In the genomic region with DNA sequence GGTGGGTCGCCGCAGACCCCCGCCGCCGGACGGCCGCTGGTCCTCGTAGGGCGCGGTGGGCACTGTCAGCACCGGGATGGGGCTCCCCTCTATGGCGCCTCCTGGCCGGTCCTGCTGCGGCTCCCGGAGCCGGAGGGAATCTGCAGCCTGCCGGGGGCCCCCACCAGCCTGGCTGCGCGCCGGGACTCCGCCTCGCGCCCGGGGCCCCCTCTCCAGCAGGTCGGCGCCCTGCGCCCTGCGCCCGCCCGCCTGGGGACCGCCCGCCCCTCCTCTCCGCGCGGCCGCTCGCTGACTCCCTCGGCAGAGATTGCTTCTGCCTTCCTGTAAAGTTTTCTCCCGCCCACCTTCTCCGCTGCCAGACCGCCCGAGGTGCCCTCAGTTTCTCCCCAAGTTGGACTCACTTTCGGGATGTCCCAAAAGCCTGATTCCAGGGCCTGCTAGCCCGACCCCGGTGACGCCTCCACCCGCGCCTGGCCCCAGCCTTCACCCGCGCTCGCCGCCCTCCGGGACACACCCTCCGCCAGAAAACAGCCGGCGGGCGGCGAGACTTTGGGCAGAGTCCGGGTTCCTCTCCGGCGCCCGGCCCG, we compare ENCODE assay signal across 8 cellular contexts. TPM values are rescaled to one million over a fixed set of nuclear protein-coding genes. Genes with fewer than 3 reads are reported as not detected.
DNase-seq lines count a peak whose midpoint lies in the region; ATAC-seq, FAIRE-seq and TF ChIP-seq lines count a peak whose summit lies in the region.
"Not testable (repeated sequence)": the region's sequence is repeated elsewhere in the genome, so short reads cannot be mapped to it uniquely, and the experiment has no call there.

No MANE protein-coding gene starts in this region.

- ATAC-seq in A549 (peak; percentile 82 to 88), GM18861 (IDR thresholded peaks at IDR 0.05; ENCODE audit: unreplicated experiment) (peak; percentile 36), HG02623 (IDR thresholded peaks at IDR 0.05; ENCODE audit: unreplicated experiment) (peak; percentile 59), left colon (peak; percentile 92)

- H3K4me3 ChIP-seq in A549 = peak overlapping the region; percentile 60
- H3K4me3 ChIP-seq in retinal pigment epithelial cell (ENCODE audit: low read length) = peak overlapping the region; percentile 76

- WGBS in A549 (ENCODE audit: missing lambda C conversion rate) = 3% methylated on average over 48 of the region's 63 CpGs

- TF ChIP-seq EP300 in A549 (IDR thresholded peaks at IDR 0.05) = not testable (repeated sequence)

- not testable (repeated sequence) for H3K9me3 ChIP-seq in A549

- H3K4me1 ChIP-seq in A549 = peaks cover 11% of the 10 kb centered on the region; the same call in 2 of the 3 replicates

- POLR2A ChIA-PET in A549 (lab: Yijun Ruan, JAX) = not testable (repeated sequence)

- H3K27ac ChIP-seq in A549 (peak overlapping the region; percentile 52 to 80; a peak in 4 of 6 replicates), epithelial cell of prostate (peak overlapping the region; percentile 75)

- TF ChIP-seq RAD21 in A549 (conservative IDR thresholded peaks at IDR 0.05 in 1 of 2, IDR thresholded peaks at IDR 0.05 in 1 of 2) = not testable (repeated sequence)

- intact Hi-C loops in left colon (cut with DNase I, micrococcal nuclease) = not testable (repeated sequence)

- CTCF ChIA-PET in A549 (lab: Yijun Ruan, JAX) = not testable (repeated sequence)

- not testable (repeated sequence) for FAIRE-seq in A549 (lab: Jason Lieb, UNC)

- TF ChIP-seq POLR2A in A549 (IDR thresholded peaks at IDR 0.05; ENCODE audit: low read length) = not testable (repeated sequence)

- TF ChIP-seq CTCF in A549 (IDR thresholded peaks at IDR 0.05); retinal pigment epithelial cell (conservative IDR thresholded peaks at IDR 0.05; ENCODE audit: low read depth, low read length): not testable (repeated sequence)

- H3K4me2 ChIP-seq in A549 = peak overlapping the region; percentile 71

- DNase-seq in A549 (ENCODE audit: low read depth in 1 of 2, low spot score in 1 of 2) = peak; percentile 6 to 25
- peak; percentile 12 for DNase-seq in LoVo (ENCODE audit: low spot score)
- DNase-seq in activated T-cell treated with anti-CD3 and anti-CD28 coated beads, Interleukin-2, amount 50 U/mL, for 48 hours = peak; percentile 43 to 55
- not testable (repeated sequence) for DNase-seq in epithelial cell of prostate (ENCODE audit: low read depth, low spot score); retinal pigment epithelial cell (ENCODE audit: low read depth)
- DNase-seq in left colon = peak in 1 of 2 donors; percentile 47

RNA-seq across cellular contexts. Expression of gene FOXD4L6, which starts 54.0 kb away (rescaled TPM):
- polyA plus RNA-seq in A549 (2011; rRNA removed) = 0.08 TPM in 1 of 2 replicates, not detected in the other
- polyA plus RNA-seq in A549 (2012; cell fraction: cytosol; rRNA removed) = 0.03 and 0.06 TPM in 2 replicates
- polyA plus RNA-seq in A549 (2012; cell fraction: nucleus; rRNA removed) = 0.30 and 0.38 TPM in 2 replicates
- polyA plus RNA-seq in A549 (2017; fragmentation: RNase III; extraction: RNeasy Plus Mini Kit Qiagen cat#74134 plus additional on column Dnase treatment) = not detected in 3 replicates
- polyA minus RNA-seq in A549 (2011; rRNA and poly(A)+ RNA removed) = not detected in 2 replicates
- total RNA-seq in left colon = not detected

Comparison
In these comparisons a context has a peak if more than half of its experiments do, and no peak if none do; other contexts are left out.
1. ATAC-seq: peak in every context shown above with its lines; median percentile 92 in left colon; 85 in A549; 59 in HG02623; 36 in GM18861.